ENCODE assay signal across 12 cellular contexts in genomic region chr10:6053816-6054581, GRCh38. TPM values are rescaled to one million over a fixed set of nuclear protein-coding genes. Genes with fewer than 3 reads are reported as not detected.
DNase-seq lines count a peak whose midpoint lies in the region; ATAC-seq and TF ChIP-seq lines count a peak whose summit lies in the region.
"Had no signal": no experiment of that assay in that cellular context is flagged by ENCODE, and none has a peak within 500 bp of the region (broad histone marks: within the 10 kb centered on the region; RNA-seq: fewer than 3 reads in every experiment).

No MANE protein-coding gene starts in this region.

- peaks cover 3% of the 10 kb centered on the region for H3K27me3 Mint-ChIP-seq in activated naive CD8-positive, alpha-beta T cell treated with anti-CD3 and anti-CD28 coated beads, Interleukin-2, amount 50 U/mL, for 24 hours

- H3K4me3 ChIP-seq in lower leg skin (ENCODE audit: low read depth, poor library complexity, severe bottlenecking) (no peak overlapping the region), vagina (no peak overlapping the region)
- H3K4me3 ChIP-seq: SJSA1 had no signal

- H3K4me1 Mint-ChIP-seq in activated naive CD8-positive, alpha-beta T cell treated with anti-CD3 and anti-CD28 coated beads, Interleukin-2, amount 50 U/mL, for 24 hours, result peaks cover 92% of the 10 kb centered on the region
- H3K4me1 Mint-ChIP-seq: neural crest cell had no signal

- TF ChIP-seq POLR2A in lower leg skin (IDR thresholded peaks at IDR 0.05) (no peak), vagina (IDR thresholded peaks at IDR 0.05) (no peak)

- peaks cover 8% of the 10 kb centered on the region for H3K4me1 ChIP-seq in vagina

- intact Hi-C loops in lower leg skin (cut with DNase I; ENCODE audit: low total_unique reads) (no loop called here), vagina (cut with DNase I) (no loop called here)

- H3K27ac Mint-ChIP-seq in activated naive CD8-positive, alpha-beta T cell treated with anti-CD3 and anti-CD28 coated beads, Interleukin-2, amount 50 U/mL, for 24 hours, result peak overlapping the region; percentile 93

- peak; percentile 58 for DNase-seq in stimulated activated CD4-positive, alpha-beta T cell treated with anti-CD3 and anti-CD28 coated beads, Interleukin-15, amount 100 ng/mL, for 24 hours
- DNase-seq in stimulated activated CD4-positive, alpha-beta T cell treated with anti-CD3 and anti-CD28 coated beads, Interleukin-2, amount 100 ng/mL, for 48 hours, result no peak
- no peak for DNase-seq in activated naive CD8-positive, alpha-beta T cell treated with anti-CD3 and anti-CD28 coated beads, Interleukin-2, amount 50 U/mL, for 24 hours
- peak; percentile 28 to 86 for DNase-seq in lower leg skin (ENCODE audit: low spot score in 2 of 2)
- DNase-seq in vagina (ENCODE audit: extremely low spot score in 2 of 2), result peak; percentile 87 to 88
- no peak for DNase-seq in AG08396 (ENCODE audit: low spot score)
- no peak for DNase-seq in NCI-H82 treated with DMSO at 0.1 percent for 48 hours (lab: John Stamatoyannopoulos, UW; ENCODE audit: unreplicated experiment)
- DNase-seq: amygdala had no signal

- H3K36me3 Mint-ChIP-seq in activated naive CD8-positive, alpha-beta T cell treated with anti-CD3 and anti-CD28 coated beads, Interleukin-2, amount 50 U/mL, for 24 hours (ENCODE audit: low read depth), result peaks cover 84% of the 10 kb centered on the region
- H3K36me3 Mint-ChIP-seq: CD8-positive, alpha-beta T cell had no signal

- no peaks in the 10 kb centered on the region for H3K36me3 ChIP-seq in vagina
- H3K36me3 ChIP-seq: SJSA1 had no signal

- peak overlapping the region; percentile 86 for H3K4me3 Mint-ChIP-seq in activated naive CD8-positive, alpha-beta T cell treated with anti-CD3 and anti-CD28 coated beads, Interleukin-2, amount 50 U/mL, for 24 hours
- H3K4me3 Mint-ChIP-seq: CD8-positive, alpha-beta T cell; neural crest cell had no signal

- no peaks in the 10 kb centered on the region for H3K9me3 Mint-ChIP-seq in activated naive CD8-positive, alpha-beta T cell treated with anti-CD3 and anti-CD28 coated beads, Interleukin-2, amount 50 U/mL, for 24 hours
- H3K9me3 Mint-ChIP-seq: CD8-positive, alpha-beta T cell; neural crest cell had no signal

- WGBS in lower leg skin, 2 donors, result 56 to 61% methylated on average over 18 of the region's 18 CpGs

- H3K27me3 ChIP-seq in vagina, result no peaks in the 10 kb centered on the region

- TF ChIP-seq CTCF in lower leg skin (IDR thresholded peaks at IDR 0.05), result no peak
- no peak for TF ChIP-seq CTCF in vagina (IDR thresholded peaks at IDR 0.05)

- no peaks in the 10 kb centered on the region for H3K9me3 ChIP-seq in vagina
- H3K9me3 ChIP-seq: SJSA1 had no signal

- ATAC-seq in activated naive CD8-positive, alpha-beta T cell treated with anti-CD3 and anti-CD28 coated beads, Interleukin-2, amount 50 U/mL, for 24 hours, result no peak
- no peak for ATAC-seq in GM21367 (IDR thresholded peaks at IDR 0.05; ENCODE audit: unreplicated experiment)
- ATAC-seq: CD8-positive, alpha-beta T cell had no signal

- H3K27ac ChIP-seq in vagina, result no peak overlapping the region
- H3K27ac ChIP-seq: SJSA1 had no signal

RNA-seq across cellular contexts. Expression of gene IL2RA, which starts 8.2 kb away (rescaled TPM):
- 1 to 10 TPM in 1 of 4 donors, under 1 TPM in 1, not detected in 2; 0.10 to 1.3 TPM for total RNA-seq in lower leg skin
- not detected for total RNA-seq in vagina
- total RNA-seq: neural crest cell, SJSA1 had no signal

RNA-seq across cellular contexts. Expression of gene RBM17, which starts 34.8 kb away (rescaled TPM):
- total RNA-seq in lower leg skin (10 to 100 TPM; 38.8 to 63.6 (median 40.4) TPM), vagina (50.6 TPM)

Comparison
In these comparisons a context has a peak if more than half of its experiments do, and no peak if none do; other contexts are left out.
1. DNase-seq: peak in stimulated activated CD4-positive, alpha-beta T cell treated with anti-CD3 and anti-CD28 coated beads, Interleukin-15, amount 100 ng/mL, for 24 hours (single experiment), lower leg skin (2 of 2) and vagina (2 of 2); none in stimulated activated CD4-positive, alpha-beta T cell treated with anti-CD3 and anti-CD28 coated beads, Interleukin-2, amount 100 ng/mL, for 48 hours (0 of 2), activated naive CD8-positive, alpha-beta T cell treated with anti-CD3 and anti-CD28 coated beads, Interleukin-2, amount 50 U/mL, for 24 hours (single experiment), AG08396 (single experiment) and NCI-H82 treated with DMSO at 0.1 percent for 48 hours (single experiment).